10 cellular contexts compared by ENCODE assay signal in the genomic region with DNA sequence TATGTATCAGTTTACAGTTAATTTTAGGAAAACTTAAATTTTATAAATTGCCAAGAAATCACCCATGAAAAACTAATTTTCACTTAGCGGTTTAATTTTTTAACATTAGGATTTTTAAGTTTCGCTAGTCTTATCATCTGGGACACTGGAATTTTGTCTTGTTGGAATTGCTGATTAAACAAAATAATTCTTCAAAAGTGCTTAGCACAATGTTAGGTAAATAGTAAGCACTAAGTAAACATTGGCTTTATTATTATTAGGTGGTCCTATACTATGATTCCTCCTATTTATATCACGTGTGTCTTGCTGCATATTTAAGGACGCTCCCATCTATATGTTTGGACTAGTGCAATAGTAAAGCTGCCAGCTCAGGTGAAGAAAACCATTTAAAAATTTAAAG. TPM values are rescaled to one million over a fixed set of nuclear protein-coding genes. Genes with fewer than 3 reads are reported as not detected.
DNase-seq lines count a peak whose midpoint lies in the region; ATAC-seq and TF ChIP-seq lines count a peak whose summit lies in the region.
"Had no signal": no experiment of that assay in that cellular context is flagged by ENCODE, and none has a peak within 500 bp of the region (broad histone marks: within the 10 kb centered on the region; RNA-seq: fewer than 3 reads in every experiment).

No MANE protein-coding gene starts in this region.

- CTCF ChIA-PET in activated B cell treated with CpG ODN at 0.5 μM for 24 hours (lab: Charles Lee), result no interaction called here

- H3K9ac ChIP-seq in mesenchymal stem cell (ENCODE audit: low read length), result peak overlapping the region; percentile 80

- H3K36me3 ChIP-seq in mesenchymal stem cell (ENCODE audit: control insufficient read depth in 1 of 2, insufficient read depth in 2 of 2, low read depth in 1 of 2, low read length in 2 of 2), result no peaks in the 10 kb centered on the region
- H3K36me3 ChIP-seq: thoracic aorta had no signal

- no peaks in the 10 kb centered on the region for H3K9me3 Mint-ChIP-seq in activated B cell treated with CpG ODN at 0.5 μM for 24 hours

- no peak overlapping the region for H2BK120ac ChIP-seq in mesenchymal stem cell (ENCODE audit: low read depth, low read length)

- no peaks in the 10 kb centered on the region for H3K27me3 ChIP-seq in mesenchymal stem cell (ENCODE audit: control insufficient read depth in 1 of 2, insufficient read depth in 1 of 2, low read length in 2 of 2)

- H3K36me3 Mint-ChIP-seq in activated B cell treated with CpG ODN at 0.5 μM for 24 hours (ENCODE audit: low read depth), result no peaks in the 10 kb centered on the region

- peaks cover 10% of the 10 kb centered on the region for H3K27me3 Mint-ChIP-seq in activated B cell treated with CpG ODN at 0.5 μM for 24 hours

- no peaks in the 10 kb centered on the region for H3K9me3 ChIP-seq in mesenchymal stem cell (ENCODE audit: control insufficient read depth, low read length)
- H3K9me3 ChIP-seq: thoracic aorta had no signal

- H2BK12ac ChIP-seq in mesenchymal stem cell (ENCODE audit: low read length in 2 of 2), result no peak overlapping the region

- H2BK5ac ChIP-seq in mesenchymal stem cell (ENCODE audit: low read depth, low read length, poor library complexity, severe bottlenecking), result no peak overlapping the region

- TF ChIP-seq CTCF in activated B cell treated with CpG ODN at 0.5 μM for 24 hours (IDR thresholded peaks at IDR 0.05), result no peak

- H3K79me1 ChIP-seq in mesenchymal stem cell (replicated peaks; ENCODE audit: low read length, poor library complexity, severe bottlenecking), result no peaks in the 10 kb centered on the region

- ATAC-seq in GM19324 (IDR thresholded peaks at IDR 0.05; ENCODE audit: low FRiP score, unreplicated experiment) (peak; percentile 18), HG02623 (IDR thresholded peaks at IDR 0.05; ENCODE audit: unreplicated experiment) (peak; percentile 11), activated B cell treated with CpG ODN at 0.5 μM for 24 hours (ENCODE audit: low read depth) (peak; percentile 7)

- H3K18ac ChIP-seq in mesenchymal stem cell (ENCODE audit: low read depth in 1 of 2, low read length in 2 of 2), result no peak overlapping the region

- H3K4ac ChIP-seq in mesenchymal stem cell (ENCODE audit: low read depth in 1 of 2, low read length in 2 of 2), result no peak overlapping the region

- H4K8ac ChIP-seq in mesenchymal stem cell (ENCODE audit: low read length), result no peak overlapping the region

- peaks cover 14% of the 10 kb centered on the region for H3K4me1 ChIP-seq in mesenchymal stem cell (ENCODE audit: control insufficient read depth, insufficient read depth, low read depth, low read length)

- no peak overlapping the region for H2AK5ac ChIP-seq in mesenchymal stem cell (ENCODE audit: low read length, severe bottlenecking)

- POLR2A ChIA-PET in activated B cell treated with CpG ODN at 0.5 μM for 24 hours (lab: Charles Lee), result interaction anchor here (1.0 to 3.2 kb wide), 3 partner anchors 15 to 54 kb away, joined by 3 to 20 read pairs (median 6); no protein-coding TSS in a partner anchor

- H3K14ac ChIP-seq in mesenchymal stem cell (ENCODE audit: low read length in 2 of 2), result no peak overlapping the region

- DNase-seq in activated B cell treated with CpG ODN at 0.5 μM for 24 hours (no peak), mesenchymal stem cell (no peak), GM03348 (ENCODE audit: low spot score) (no peak), NCI-H146 (lab: John Stamatoyannopoulos, UW) (no peak), GDM1 (lab: John Stamatoyannopoulos, UW) (no peak)
- DNase-seq: head of caudate nucleus, NCI-H1092 treated with DMSO at 0.1 percent for 48 hours had no signal

- peak overlapping the region; percentile 66 for H3K4me3 Mint-ChIP-seq in activated B cell treated with CpG ODN at 0.5 μM for 24 hours

- H2BK15ac ChIP-seq in mesenchymal stem cell (ENCODE audit: low read depth, poor library complexity, severe bottlenecking), result no peak overlapping the region

- peak overlapping the region in 1 of 2 experiments; percentile 6 for H3K4me3 ChIP-seq in mesenchymal stem cell (ENCODE audit: insufficient read depth in 1 of 2, low read depth in 1 of 2, low read length in 2 of 2)
- H3K4me3 ChIP-seq: thoracic aorta had no signal

- peak overlapping the region; percentile 87 for H3K27ac Mint-ChIP-seq in activated B cell treated with CpG ODN at 0.5 μM for 24 hours

- peak overlapping the region; percentile 49 for H3K27ac ChIP-seq in mesenchymal stem cell (ENCODE audit: low read length, poor library complexity, severe bottlenecking)
- H3K27ac ChIP-seq: thoracic aorta had no signal

- H3K4me2 ChIP-seq in mesenchymal stem cell (ENCODE audit: low read length, poor library complexity, severe bottlenecking), result no peak overlapping the region

- H2AFZ ChIP-seq in mesenchymal stem cell (ENCODE audit: low read depth, low read length), result no peak overlapping the region

- H3K23ac ChIP-seq in mesenchymal stem cell (ENCODE audit: low read length in 2 of 2), result no peak overlapping the region

- peaks cover 57% of the 10 kb centered on the region for H3K4me1 Mint-ChIP-seq in activated B cell treated with CpG ODN at 0.5 μM for 24 hours

- intact Hi-C loops in activated B cell treated with CpG ODN at 0.5 μM for 24 hours (cut with micrococcal nuclease), result loop anchor here (1.0 to 5.0 kb wide), 8 partner anchors 15 to 739 kb away; a partner anchor contains a TSS

- H4K91ac ChIP-seq in mesenchymal stem cell (ENCODE audit: low read length), result no peak overlapping the region

- WGBS in mesenchymal stem cell, result 72% methylated on average over 2 of the region's 4 CpGs

RNA-seq across cellular contexts. Expression of a gene that starts 54.6 kb away (rescaled TPM):
- total RNA-seq in activated B cell treated with CpG ODN at 0.5 μM for 24 hours, result 9.9 and 11.0 TPM in 2 replicates
- 31.1 TPM for polyA plus RNA-seq in mesenchymal stem cell (2013, experiment 1 of 2)
- polyA plus RNA-seq in mesenchymal stem cell (2013, experiment 2 of 2), result 32.2 TPM
